ENCODE assay signal across 8 cellular contexts in the genomic region with DNA sequence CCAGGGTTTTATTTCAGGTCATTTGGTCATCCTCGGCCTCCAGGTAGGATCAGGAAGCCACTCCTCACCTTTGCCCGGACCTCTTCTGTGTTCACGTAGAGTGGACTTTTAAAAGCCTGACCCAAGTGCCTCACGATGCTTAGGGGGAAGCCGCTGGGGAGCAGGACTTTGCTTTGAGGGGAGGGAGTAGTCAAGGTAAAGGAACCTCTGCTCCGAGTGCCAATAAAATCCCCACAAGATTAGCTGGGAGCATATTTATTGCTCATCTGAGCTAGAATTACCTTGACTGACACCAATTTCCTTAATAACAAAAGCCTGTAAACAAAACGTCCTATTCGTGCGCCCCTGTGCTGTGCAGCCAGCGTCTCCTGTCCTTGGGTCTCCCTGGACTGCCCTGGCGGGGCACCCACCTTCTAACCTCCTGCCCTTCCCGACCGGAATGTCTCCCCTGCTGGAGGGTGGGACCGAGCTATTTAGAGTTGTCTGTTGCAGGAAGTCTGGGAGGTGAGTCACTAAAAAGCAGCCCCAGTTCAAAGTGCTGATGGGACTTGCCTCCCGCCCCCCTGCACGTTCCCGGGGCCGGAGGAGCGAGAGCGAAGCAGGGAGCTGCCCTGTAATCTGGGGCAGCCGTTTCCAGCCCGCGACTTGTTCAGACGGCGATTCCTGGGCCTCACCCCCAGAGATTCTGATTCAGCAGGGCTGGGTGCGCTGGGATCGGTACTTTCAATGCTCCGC. TPM values are rescaled to one million over a fixed set of nuclear protein-coding genes. Genes with fewer than 3 reads are reported as not detected.
DNase-seq lines count a peak whose midpoint lies in the region; ATAC-seq and TF ChIP-seq lines count a peak whose summit lies in the region.

No MANE protein-coding gene starts in this region.

- no peak overlapping the region for H3K27ac ChIP-seq in SU-DHL-6 (ENCODE audit: low read depth, low read length)
- peak overlapping the region; percentile 98 for H3K27ac ChIP-seq in prostate gland
- H3K27ac ChIP-seq in aorta (ENCODE audit: low read depth in 1 of 2, low read length in 2 of 2): peak overlapping the region; percentile 57 to 92

- intact Hi-C loops in left ventricle myocardium superior (cut with micrococcal nuclease) (no loop called here), prostate gland (cut with DNase I) (loop anchor here (1.0 to 2.0 kb wide), 4 partner anchors 79 to 304 kb away; no protein-coding TSS in a partner anchor), aorta (cut with DNase I) (loop anchor here (1.0 to 10.0 kb wide), 10 partner anchors 24 to 308 kb away; no protein-coding TSS in a partner anchor)

- H3K27me3 ChIP-seq in SU-DHL-6 (ENCODE audit: low read length) (no peaks in the 10 kb centered on the region), prostate gland (replicated peaks; ENCODE audit: insufficient read depth) (no peaks in the 10 kb centered on the region), aorta (ENCODE audit: control insufficient read depth in 1 of 2, insufficient read depth in 2 of 2, low read length in 1 of 2) (no peaks in the 10 kb centered on the region)

- no peak overlapping the region for H3K9ac ChIP-seq in SU-DHL-6 (ENCODE audit: low read length)

- no peaks in the 10 kb centered on the region for H3F3A ChIP-seq in SU-DHL-6 (ENCODE audit: insufficient read depth)

- DNase-seq in NCI-H1417 (lab: John Stamatoyannopoulos, UW) (peak in 2 of 3 experiments; percentile 41 to 52), NCI-H1417 treated with DMSO at 0.1 percent for 48 hours (lab: John Stamatoyannopoulos, UW) (no peak), left ventricle myocardium superior (peak; percentile 84), prostate gland (ENCODE audit: low spot score) (peak; percentile 83), aorta (peak; percentile 87 to 89)
- DNase-seq in activated naive CD8-positive, alpha-beta T cell treated with anti-CD3 and anti-CD28 coated beads, Interleukin-2, amount 50 U/mL, for 16 hours (ENCODE audit: low read depth, low spot score): peak; percentile 19

- no peaks in the 10 kb centered on the region for H4K20me1 ChIP-seq in SU-DHL-6 (ENCODE audit: low read depth, low read length)

- no peaks in the 10 kb centered on the region for H3K9me3 ChIP-seq in SU-DHL-6 (ENCODE audit: insufficient read depth, low read length)
- H3K9me3 ChIP-seq in prostate gland: no peaks in the 10 kb centered on the region
- H3K9me3 ChIP-seq in aorta (ENCODE audit: control insufficient read depth, low read length): no peaks in the 10 kb centered on the region

- no peaks in the 10 kb centered on the region for H3K9me2 ChIP-seq in SU-DHL-6 (replicated peaks; ENCODE audit: insufficient read depth, low read length)

- no peak overlapping the region for H2AFZ ChIP-seq in SU-DHL-6 (ENCODE audit: low read depth, low read length, severe bottlenecking)

- peaks cover 23% of the 10 kb centered on the region for H3K4me1 ChIP-seq in prostate gland (replicated peaks)
- H3K4me1 ChIP-seq in aorta (ENCODE audit: control insufficient read depth in 1 of 2, insufficient read depth in 2 of 2, low read length in 2 of 2): peaks cover 0 to 5% of the 10 kb centered on the region in 2 donors

- TF ChIP-seq CTCF in SU-DHL-6 (IDR thresholded peaks at IDR 0.05; ENCODE audit: insufficient read depth, low read length, poor library complexity, severe bottlenecking): no peak
- peak in 1 of 4 experiments; percentile 25 for TF ChIP-seq CTCF in prostate gland (IDR thresholded peaks at IDR 0.05)

- no peaks in the 10 kb centered on the region for H3K79me2 ChIP-seq in SU-DHL-6 (ENCODE audit: insufficient read depth, low read length)

- H3K4me3 ChIP-seq in SU-DHL-6 (ENCODE audit: insufficient read depth, low read length, poor library complexity, severe bottlenecking) (no peak overlapping the region), prostate gland (peak overlapping the region; percentile 85 to 93), aorta (ENCODE audit: low read length in 2 of 2) (peak overlapping the region; percentile 44 to 92)

- peak overlapping the region; percentile 55 for H3K4me2 ChIP-seq in SU-DHL-6 (ENCODE audit: low read depth, low read length, poor library complexity, severe bottlenecking)

- peak; percentile 64 for ATAC-seq in left ventricle myocardium superior
- peak; percentile 50 for ATAC-seq in aorta (ENCODE audit: low FRiP score)
- no peak for ATAC-seq in GM19397 (IDR thresholded peaks at IDR 0.05; ENCODE audit: unreplicated experiment)

- peak; percentile 57 for TF ChIP-seq POLR2A in prostate gland (IDR thresholded peaks at IDR 0.05)

- H3K36me3 ChIP-seq in SU-DHL-6 (ENCODE audit: low read length) (no peaks in the 10 kb centered on the region), prostate gland (no peaks in the 10 kb centered on the region), aorta (ENCODE audit: control insufficient read depth in 1 of 2, insufficient read depth in 2 of 2, low read length in 1 of 2) (no peaks in the 10 kb centered on the region)

- under 1% methylated on average over 28 of the region's 28 CpGs for whole genome bisulfite sequencing in prostate gland
- 1 to 4% methylated on average over 28 of the region's 28 CpGs for WGBS in aorta, 2 donors

RNA-seq across cellular contexts. Expression of a gene that starts 0.8 kb away (rescaled TPM):
- total RNA-seq in left ventricle myocardium superior (79.6 TPM), prostate gland (100 to 1,000 TPM; 171 to 178 TPM), aorta (100 to 1,000 TPM; 117 to 325 TPM)
- 10 to 100 TPM; 27.5 to 57.7 TPM for polyA plus RNA-seq in aorta

RNA-seq across cellular contexts. Expression of a gene that starts 25.1 kb away (rescaled TPM):
- total RNA-seq in left ventricle myocardium superior (not detected), prostate gland (not detected), aorta (not detected)
- polyA plus RNA-seq in aorta: not detected
